1 cellular context compared by ENCODE assay signal in the genomic region with DNA sequence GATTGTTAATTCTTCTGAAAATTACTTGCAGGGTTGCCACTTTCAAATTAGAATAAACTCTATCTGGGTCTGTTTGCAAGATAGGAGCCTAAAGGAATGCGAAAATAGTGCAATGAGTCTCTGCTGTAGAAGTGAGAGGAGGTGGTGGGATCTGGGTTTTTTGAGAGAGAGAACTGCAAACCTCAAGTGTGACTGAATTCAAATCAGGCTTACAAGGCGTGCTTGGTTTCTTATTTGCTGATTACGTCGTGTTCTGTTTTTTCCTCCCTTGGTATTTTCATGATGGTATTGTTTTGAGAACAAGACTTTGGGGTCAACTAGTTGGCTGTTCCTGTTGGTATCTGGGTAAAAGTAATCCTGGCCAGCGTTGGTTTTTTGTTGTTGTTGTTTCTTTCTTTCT.
TF ChIP-seq lines count a peak whose summit lies in the region.

No MANE protein-coding gene starts in this region.

TF ChIP-seq in GM23338, 12 proteins besides CTCF, POLR2A, EP300 and RAD21 (continued from another document):
- no peak for TF ChIP-seq ZNF462 (CRISPR knock-in tag; IDR thresholded peaks at IDR 0.05)
- no peak for TF ChIP-seq JUNB (IDR thresholded peaks at IDR 0.05; ENCODE audit: unreplicated experiment)
- no peak for TF ChIP-seq POLR2AphosphoS5 (IDR thresholded peaks at IDR 0.05; ENCODE audit: low read depth)
- no peak for TF ChIP-seq ZNF331 (CRISPR knock-in tag; IDR thresholded peaks at IDR 0.05; ENCODE audit: low read depth)
- TF ChIP-seq, protein P1, sequence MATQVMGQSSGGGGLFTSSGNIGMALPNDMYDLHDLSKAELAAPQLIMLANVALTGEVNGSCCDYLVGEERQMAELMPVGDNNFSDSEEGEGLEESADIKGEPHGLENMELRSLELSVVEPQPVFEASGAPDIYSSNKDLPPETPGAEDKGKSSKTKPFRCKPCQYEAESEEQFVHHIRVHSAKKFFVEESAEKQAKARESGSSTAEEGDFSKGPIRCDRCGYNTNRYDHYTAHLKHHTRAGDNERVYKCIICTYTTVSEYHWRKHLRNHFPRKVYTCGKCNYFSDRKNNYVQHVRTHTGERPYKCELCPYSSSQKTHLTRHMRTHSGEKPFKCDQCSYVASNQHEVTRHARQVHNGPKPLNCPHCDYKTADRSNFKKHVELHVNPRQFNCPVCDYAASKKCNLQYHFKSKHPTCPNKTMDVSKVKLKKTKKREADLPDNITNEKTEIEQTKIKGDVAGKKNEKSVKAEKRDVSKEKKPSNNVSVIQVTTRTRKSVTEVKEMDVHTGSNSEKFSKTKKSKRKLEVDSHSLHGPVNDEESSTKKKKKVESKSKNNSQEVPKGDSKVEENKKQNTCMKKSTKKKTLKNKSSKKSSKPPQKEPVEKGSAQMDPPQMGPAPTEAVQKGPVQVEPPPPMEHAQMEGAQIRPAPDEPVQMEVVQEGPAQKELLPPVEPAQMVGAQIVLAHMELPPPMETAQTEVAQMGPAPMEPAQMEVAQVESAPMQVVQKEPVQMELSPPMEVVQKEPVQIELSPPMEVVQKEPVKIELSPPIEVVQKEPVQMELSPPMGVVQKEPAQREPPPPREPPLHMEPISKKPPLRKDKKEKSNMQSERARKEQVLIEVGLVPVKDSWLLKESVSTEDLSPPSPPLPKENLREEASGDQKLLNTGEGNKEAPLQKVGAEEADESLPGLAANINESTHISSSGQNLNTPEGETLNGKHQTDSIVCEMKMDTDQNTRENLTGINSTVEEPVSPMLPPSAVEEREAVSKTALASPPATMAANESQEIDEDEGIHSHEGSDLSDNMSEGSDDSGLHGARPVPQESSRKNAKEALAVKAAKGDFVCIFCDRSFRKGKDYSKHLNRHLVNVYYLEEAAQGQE (IDR thresholded peaks at IDR 0.05; ENCODE audit: unreplicated experiment): no peak
- no peak for TF ChIP-seq EZH2phosphoT487 (IDR thresholded peaks at IDR 0.05; ENCODE audit: unreplicated experiment)
- no peak for TF ChIP-seq ZNF114 (CRISPR knock-in tag; IDR thresholded peaks at IDR 0.05)
